Comparison of ENCODE assay signal across 8 cellular contexts in genomic region chr18:11849845-11850747, GRCh38. TPM values are rescaled to one million over a fixed set of nuclear protein-coding genes. Genes with fewer than 3 reads are reported as not detected.
DNase-seq lines count a peak whose midpoint lies in the region; ATAC-seq and TF ChIP-seq lines count a peak whose summit lies in the region.

No MANE protein-coding gene starts in this region.

- H2AFZ ChIP-seq in smooth muscle cell (ENCODE audit: low read depth) = peak overlapping the region; percentile 89

- H3K9ac ChIP-seq in smooth muscle cell (ENCODE audit: low read depth) = peak overlapping the region; percentile 100

- H3K4me2 ChIP-seq in smooth muscle cell = peak overlapping the region; percentile 99

- H3K79me2 ChIP-seq in smooth muscle cell (ENCODE audit: low read depth) = peaks cover 27% of the 10 kb centered on the region

- ATAC-seq in HG02759 (IDR thresholded peaks at IDR 0.05; ENCODE audit: unreplicated experiment) (no peak), GM18498 (IDR thresholded peaks at IDR 0.05; ENCODE audit: unreplicated experiment) (no peak)

- H3K4me3 ChIP-seq in breast epithelium (peak overlapping the region; percentile 85 to 95 (median 90)), smooth muscle cell (peak overlapping the region; percentile 100)

- H3K9me3 ChIP-seq in breast epithelium (no peaks in the 10 kb centered on the region), smooth muscle cell (replicated peaks; ENCODE audit: low read depth) (no peaks in the 10 kb centered on the region)

- TF ChIP-seq CTCF in breast epithelium (IDR thresholded peaks at IDR 0.05) = peak in 1 of 3 donors; percentile 10
- TF ChIP-seq CTCF in smooth muscle cell (IDR thresholded peaks at IDR 0.05; ENCODE audit: borderline replicate concordance, insufficient read depth, poor library complexity, severe bottlenecking) = no peak

- no peaks in the 10 kb centered on the region for H3K27me3 ChIP-seq in breast epithelium
- no peaks in the 10 kb centered on the region for H3K27me3 ChIP-seq in smooth muscle cell (ENCODE audit: low read depth)

- peaks cover 0 to 5% of the 10 kb centered on the region in 2 donors for H3K4me1 ChIP-seq in breast epithelium
- H3K4me1 ChIP-seq in smooth muscle cell (ENCODE audit: low read depth) = peaks cover 20% of the 10 kb centered on the region

- H3K27ac ChIP-seq in breast epithelium (peak overlapping the region; percentile 94 to 99), smooth muscle cell (ENCODE audit: low read depth) (peak overlapping the region; percentile 100)

- DNase-seq in DMS53 (lab: John Stamatoyannopoulos, UW) = peak; percentile 92
- DNase-seq in NAMALWA (ENCODE audit: low spot score) = peak; percentile 45
- peak; percentile 56 for DNase-seq in UCSD-AML1 (lab: John Stamatoyannopoulos, UW; ENCODE audit: unreplicated experiment)
- DNase-seq in breast epithelium (ENCODE audit: low spot score in 2 of 2) = peak; percentile 75 to 87
- DNase-seq in islet precursor cell = peak; percentile 82
- no peak for DNase-seq in smooth muscle cell (lab: John Stamatoyannopoulos, UW; ENCODE audit: unreplicated experiment)

- 70% methylated on average over 19 of the region's 19 CpGs for WGBS in smooth muscle cell (ENCODE audit: low lambda C conversion rate)

- H3F3A ChIP-seq in smooth muscle cell (ENCODE audit: low read depth) = no peaks in the 10 kb centered on the region

- no peak for TF ChIP-seq POLR2A in breast epithelium (IDR thresholded peaks at IDR 0.05)

- intact Hi-C loops in breast epithelium (cut with DNase I; ENCODE audit: low total_unique reads) = loop anchor here (5.0 kb wide), 1 partner anchor 1378 kb away; no protein-coding TSS in a partner anchor

- H4K20me1 ChIP-seq in smooth muscle cell (ENCODE audit: low read depth) = peaks cover 23% of the 10 kb centered on the region

- H3K36me3 ChIP-seq in breast epithelium (no peaks in the 10 kb centered on the region), smooth muscle cell (ENCODE audit: low read depth) (no peaks in the 10 kb centered on the region)

RNA-seq across cellular contexts. Expression of gene CHMP1B, which starts 1.1 kb away (rescaled TPM):
- total RNA-seq in breast epithelium (10 to 100 TPM; 41.0 to 63.4 (median 44.8) TPM), smooth muscle cell (54.6 and 61.1 TPM in 2 replicates)
- 35.6 and 54.4 TPM in 2 replicates for polyA plus RNA-seq in smooth muscle cell

RNA-seq across cellular contexts. Expression of gene MPPE1, which starts 58.0 kb away (rescaled TPM):
- total RNA-seq in breast epithelium = 10 to 100 TPM; 15.4 to 46.0 (median 31.5) TPM
- total RNA-seq in smooth muscle cell = 28.5 and 73.1 TPM in 2 replicates
- polyA plus RNA-seq in smooth muscle cell = 33.6 and 36.7 TPM in 2 replicates
